ENCODE assay signal across 25 cellular contexts in the genomic region with DNA sequence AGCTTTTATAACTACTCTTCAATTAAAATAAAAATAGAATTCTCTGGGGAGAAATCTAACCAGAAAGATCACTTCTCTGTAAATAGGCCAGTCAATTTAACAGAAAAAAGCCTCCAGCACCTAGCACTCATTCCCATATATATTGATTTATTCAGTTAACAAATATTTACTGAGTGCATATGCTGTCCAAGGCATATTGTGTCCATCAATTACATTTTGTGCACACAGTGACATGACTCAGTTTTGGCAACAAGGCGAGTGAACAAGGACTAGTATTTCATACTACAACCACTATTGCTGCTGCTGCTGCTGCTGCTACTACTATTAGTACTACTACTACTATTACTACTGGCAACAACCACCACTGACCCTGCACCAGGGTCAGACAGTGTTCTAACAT.
DNase-seq lines count a peak whose midpoint lies in the region; ATAC-seq and TF ChIP-seq lines count a peak whose summit lies in the region.
"Had no signal": no experiment of that assay in that cellular context is flagged by ENCODE, and none has a peak within 500 bp of the region (broad histone marks: within the 10 kb centered on the region; RNA-seq: fewer than 3 reads in every experiment).

No MANE protein-coding gene starts in this region.

- H3K4me1 ChIP-seq in hepatocyte (ENCODE audit: insufficient read depth), result no peaks in the 10 kb centered on the region
- H3K4me1 ChIP-seq: psoas muscle, transverse colon had no signal

- no peak overlapping the region for H3K4me3 ChIP-seq in hepatocyte
- H3K4me3 ChIP-seq: coronary artery, neural progenitor cell, psoas muscle, skin epidermis, transverse colon had no signal

- H2AFZ ChIP-seq in hepatocyte, result no peak overlapping the region
- H2AFZ ChIP-seq: neural progenitor cell had no signal

- no peak overlapping the region for H3K4me2 ChIP-seq in hepatocyte
- H3K4me2 ChIP-seq: neural progenitor cell had no signal

- ATAC-seq in stimulated activated naive CD8-positive, alpha-beta T cell treated with anti-CD3 and anti-CD28 coated beads, Interleukin-15, Interleukin-2, amounts not matched to agents 100 U/mL and 50 U/mL, for 24 hours, result no peak
- ATAC-seq: activated CD4-positive, CD25-positive, alpha-beta regulatory T cell treated with anti-CD3 and anti-CD28 coated beads, Interleukin-2, amount 50 U/mL, for 24 hours; activated CD8-positive, alpha-beta T cell treated with anti-CD3 and anti-CD28 coated beads, Interleukin-2, amount 10 ng/mL, durations not matched to agents 7 days and 5 days; left ventricle myocardium superior; psoas muscle; SK-N-SH treated with all-trans-retinoic acid at 6 μM for 48 hours; stimulated activated naive CD8-positive, alpha-beta T cell treated with anti-CD3 and anti-CD28 coated beads, Interleukin-15, amount 100 ng/mL, for 72 hours had no signal

- no peaks in the 10 kb centered on the region for H3K36me3 ChIP-seq in hepatocyte (replicated peaks; ENCODE audit: insufficient read depth, low read depth)
- H3K36me3 ChIP-seq: neural progenitor cell, transverse colon had no signal

- DNase-seq in DMS53 treated with DMSO at 0.1 percent for 48 hours (lab: John Stamatoyannopoulos, UW; ENCODE audit: unreplicated experiment) (peak; percentile 90), NCI-H1105 treated with DMSO at 0.1 percent for 48 hours (lab: John Stamatoyannopoulos, UW) (peak; percentile 62), NCI-H69 (lab: John Stamatoyannopoulos, UW) (peak; percentile 95), mucosa of gallbladder (ENCODE audit: low spot score) (peak; percentile 51), erythroblast (lab: John Stamatoyannopoulos, UW) (no peak), hepatocyte (ENCODE audit: low spot score) (no peak)
- no peak for DNase-seq in stimulated activated naive CD8-positive, alpha-beta T cell treated with anti-CD3 and anti-CD28 coated beads, Interleukin-15, Interleukin-2, amounts not matched to agents 100 U/mL and 50 U/mL, for 24 hours
- DNase-seq: activated CD8-positive, alpha-beta T cell treated with anti-CD3 and anti-CD28 coated beads, Interleukin-2, amount 10 ng/mL, durations not matched to agents 7 days and 5 days; activated naive CD4-positive, alpha-beta T cell; activated T-cell treated with anti-CD3 and anti-CD28 coated beads, Interleukin-2, amount 50 U/mL, for 24 hours; amniotic stem cell; endodermal cell; HCEC 1CT; IMR-90; left ventricle myocardium superior; psoas muscle; stimulated activated CD4-positive, alpha-beta T cell treated with anti-CD3 and anti-CD28 coated beads, Interleukin-2, amount 100 ng/mL, for 48 hours; stimulated activated naive CD8-positive, alpha-beta T cell treated with anti-CD3 and anti-CD28 coated beads, Interleukin-15, amount 100 ng/mL, for 72 hours; T-helper 9 cell; transverse colon had no signal

- no peaks in the 10 kb centered on the region for H4K20me1 ChIP-seq in hepatocyte (ENCODE audit: insufficient read depth, poor library complexity, severe bottlenecking)

- WGBS in hepatocyte (ENCODE audit: low lambda C conversion rate, missing lambda C conversion rate), result 70% methylated on average over 1 of the region's 1 CpG

- no peak for TF ChIP-seq CTCF in hepatocyte (IDR thresholded peaks at IDR 0.05; ENCODE audit: poor library complexity)

- H3K9me2 ChIP-seq in hepatocyte (replicated peaks; ENCODE audit: insufficient read depth), result no peaks in the 10 kb centered on the region

- H3K79me2 ChIP-seq in hepatocyte, result no peaks in the 10 kb centered on the region

- no peak overlapping the region for H3K27ac ChIP-seq in hepatocyte
- H3K27ac ChIP-seq: coronary artery, neural progenitor cell, psoas muscle, skin epidermis, transverse colon had no signal

- H3K27me3 ChIP-seq in hepatocyte, result peaks cover 3% of the 10 kb centered on the region
- H3K27me3 ChIP-seq: neural progenitor cell, transverse colon had no signal

- no peaks in the 10 kb centered on the region for H3K9me3 ChIP-seq in hepatocyte (ENCODE audit: low read depth)
- H3K9me3 ChIP-seq: psoas muscle, transverse colon had no signal

- no peak for TF ChIP-seq POLR2A in erythroblast (IDR thresholded peaks at IDR 0.05; ENCODE audit: low read length)

Comparison
In these comparisons a context has a peak if more than half of its experiments do, and no peak if none do; other contexts are left out.
1. DNase-seq: peak in DMS53 treated with DMSO at 0.1 percent for 48 hours (single experiment), NCI-H1105 treated with DMSO at 0.1 percent for 48 hours (single experiment), NCI-H69 (single experiment) and mucosa of gallbladder (single experiment); none in erythroblast (0 of 2), hepatocyte (single experiment) and stimulated activated naive CD8-positive, alpha-beta T cell treated with anti-CD3 and anti-CD28 coated beads, Interleukin-15, Interleukin-2, amounts not matched to agents 100 U/mL and 50 U/mL, for 24 hours (single experiment).